ENCODE assay signal across 8 cellular contexts in the genomic region with DNA sequence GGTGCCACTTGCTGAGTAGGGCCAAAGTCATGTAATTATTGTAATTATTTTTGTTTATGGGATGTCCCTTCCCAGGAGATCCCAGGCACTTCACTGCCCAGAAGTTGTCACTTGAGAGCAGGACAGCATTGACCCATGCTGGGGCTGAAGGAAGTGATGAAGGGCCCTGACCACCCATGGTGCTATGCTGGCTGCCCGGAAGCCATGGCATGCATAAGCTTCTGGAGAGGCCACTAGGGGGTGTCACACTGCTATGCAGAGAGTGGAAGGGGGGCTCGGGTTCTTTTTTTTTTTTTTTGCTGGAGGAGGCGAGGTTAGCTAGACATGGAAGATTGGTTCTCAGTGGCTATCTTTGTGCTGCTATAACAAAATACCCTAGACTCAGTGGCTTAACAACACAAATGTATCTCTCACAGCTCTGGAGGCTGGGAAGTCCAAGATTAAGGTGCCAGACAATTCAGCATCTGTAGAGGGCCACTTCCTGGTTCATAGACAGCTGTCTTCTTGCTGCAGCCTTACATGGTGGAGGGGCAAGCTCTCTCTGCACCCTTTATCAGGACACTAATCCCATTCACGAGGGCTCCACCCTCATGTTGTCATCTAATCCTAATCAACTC.
DNase-seq lines count a peak whose midpoint lies in the region; ATAC-seq and TF ChIP-seq lines count a peak whose summit lies in the region.

No MANE protein-coding gene starts in this region.

- intact Hi-C loops in posterior vena cava (cut with DNase I): no loop called here

- peak; percentile 46 for TF ChIP-seq CTCF in foreskin fibroblast (IDR thresholded peaks at IDR 0.05; ENCODE audit: low read depth, low read length)

- peak; percentile 84 for ATAC-seq in GM21367 (IDR thresholded peaks at IDR 0.05; ENCODE audit: unreplicated experiment)
- ATAC-seq in stimulated activated effector memory CD8-positive, alpha-beta T cell treated with anti-CD3 and anti-CD28 coated beads, Interleukin-12 subunit alpha, Interleukin-12 subunit beta, amount 100 ng/mL, for 72 hours: no peak

- no peaks in the 10 kb centered on the region for H3K9me3 Mint-ChIP-seq in stimulated activated effector memory CD8-positive, alpha-beta T cell treated with anti-CD3 and anti-CD28 coated beads, Interleukin-12 subunit alpha, Interleukin-12 subunit beta, amount 100 ng/mL, for 72 hours

- H3K27ac Mint-ChIP-seq in stimulated activated effector memory CD8-positive, alpha-beta T cell treated with anti-CD3 and anti-CD28 coated beads, Interleukin-12 subunit alpha, Interleukin-12 subunit beta, amount 100 ng/mL, for 72 hours: no peak overlapping the region

- H3K4me1 Mint-ChIP-seq in stimulated activated effector memory CD8-positive, alpha-beta T cell treated with anti-CD3 and anti-CD28 coated beads, Interleukin-12 subunit alpha, Interleukin-12 subunit beta, amount 100 ng/mL, for 72 hours: no peaks in the 10 kb centered on the region

- H3K4me3 Mint-ChIP-seq in stimulated activated effector memory CD8-positive, alpha-beta T cell treated with anti-CD3 and anti-CD28 coated beads, Interleukin-12 subunit alpha, Interleukin-12 subunit beta, amount 100 ng/mL, for 72 hours: no peak overlapping the region

- DNase-seq in DMS114 treated with DMSO at 0.1 percent for 48 hours (lab: John Stamatoyannopoulos, UW; ENCODE audit: unreplicated experiment): peak; percentile 2
- DNase-seq in NCI-H1092 (lab: John Stamatoyannopoulos, UW): peak; percentile 11
- DNase-seq in foreskin fibroblast: peak in 1 of 2 donors; percentile 36
- no peak for DNase-seq in stimulated activated CD4-positive, alpha-beta T cell treated with anti-CD3 and anti-CD28 coated beads, Interleukin-2, amount 100 ng/mL, for 48 hours
- no peak for DNase-seq in posterior vena cava (ENCODE audit: low spot score)
- no peak for DNase-seq in stimulated activated effector memory CD8-positive, alpha-beta T cell treated with anti-CD3 and anti-CD28 coated beads, Interleukin-12 subunit alpha, Interleukin-12 subunit beta, amount 100 ng/mL, for 72 hours (ENCODE audit: low spot score in 2 of 2)
- no peak for DNase-seq in NCI-H446 treated with DMSO at 0.1 percent for 48 hours (lab: John Stamatoyannopoulos, UW)

- H3K4me3 ChIP-seq in foreskin fibroblast (ENCODE audit: low read depth in 1 of 2, low read length in 2 of 2): no peak overlapping the region

- no peaks in the 10 kb centered on the region for H3K36me3 Mint-ChIP-seq in stimulated activated effector memory CD8-positive, alpha-beta T cell treated with anti-CD3 and anti-CD28 coated beads, Interleukin-12 subunit alpha, Interleukin-12 subunit beta, amount 100 ng/mL, for 72 hours

Comparison
In these comparisons a context has a peak if more than half of its experiments do, and no peak if none do; other contexts are left out.
1. DNase-seq: peak in DMS114 treated with DMSO at 0.1 percent for 48 hours (single experiment) and NCI-H1092 (single experiment); none in stimulated activated CD4-positive, alpha-beta T cell treated with anti-CD3 and anti-CD28 coated beads, Interleukin-2, amount 100 ng/mL, for 48 hours (0 of 2), posterior vena cava (single experiment), stimulated activated effector memory CD8-positive, alpha-beta T cell treated with anti-CD3 and anti-CD28 coated beads, Interleukin-12 subunit alpha, Interleukin-12 subunit beta, amount 100 ng/mL, for 72 hours (0 of 2) and NCI-H446 treated with DMSO at 0.1 percent for 48 hours (single experiment).